ENCODE assay signal across 1 cellular context in genomic region chr17:32518856-32519768, GRCh38.
TF ChIP-seq lines count a peak whose summit lies in the region.

No MANE protein-coding gene starts in this region.

TF ChIP-seq in GM23338, 12 proteins besides CTCF, POLR2A, EP300 and RAD21 (continued from another document):
- TF ChIP-seq, protein P1, sequence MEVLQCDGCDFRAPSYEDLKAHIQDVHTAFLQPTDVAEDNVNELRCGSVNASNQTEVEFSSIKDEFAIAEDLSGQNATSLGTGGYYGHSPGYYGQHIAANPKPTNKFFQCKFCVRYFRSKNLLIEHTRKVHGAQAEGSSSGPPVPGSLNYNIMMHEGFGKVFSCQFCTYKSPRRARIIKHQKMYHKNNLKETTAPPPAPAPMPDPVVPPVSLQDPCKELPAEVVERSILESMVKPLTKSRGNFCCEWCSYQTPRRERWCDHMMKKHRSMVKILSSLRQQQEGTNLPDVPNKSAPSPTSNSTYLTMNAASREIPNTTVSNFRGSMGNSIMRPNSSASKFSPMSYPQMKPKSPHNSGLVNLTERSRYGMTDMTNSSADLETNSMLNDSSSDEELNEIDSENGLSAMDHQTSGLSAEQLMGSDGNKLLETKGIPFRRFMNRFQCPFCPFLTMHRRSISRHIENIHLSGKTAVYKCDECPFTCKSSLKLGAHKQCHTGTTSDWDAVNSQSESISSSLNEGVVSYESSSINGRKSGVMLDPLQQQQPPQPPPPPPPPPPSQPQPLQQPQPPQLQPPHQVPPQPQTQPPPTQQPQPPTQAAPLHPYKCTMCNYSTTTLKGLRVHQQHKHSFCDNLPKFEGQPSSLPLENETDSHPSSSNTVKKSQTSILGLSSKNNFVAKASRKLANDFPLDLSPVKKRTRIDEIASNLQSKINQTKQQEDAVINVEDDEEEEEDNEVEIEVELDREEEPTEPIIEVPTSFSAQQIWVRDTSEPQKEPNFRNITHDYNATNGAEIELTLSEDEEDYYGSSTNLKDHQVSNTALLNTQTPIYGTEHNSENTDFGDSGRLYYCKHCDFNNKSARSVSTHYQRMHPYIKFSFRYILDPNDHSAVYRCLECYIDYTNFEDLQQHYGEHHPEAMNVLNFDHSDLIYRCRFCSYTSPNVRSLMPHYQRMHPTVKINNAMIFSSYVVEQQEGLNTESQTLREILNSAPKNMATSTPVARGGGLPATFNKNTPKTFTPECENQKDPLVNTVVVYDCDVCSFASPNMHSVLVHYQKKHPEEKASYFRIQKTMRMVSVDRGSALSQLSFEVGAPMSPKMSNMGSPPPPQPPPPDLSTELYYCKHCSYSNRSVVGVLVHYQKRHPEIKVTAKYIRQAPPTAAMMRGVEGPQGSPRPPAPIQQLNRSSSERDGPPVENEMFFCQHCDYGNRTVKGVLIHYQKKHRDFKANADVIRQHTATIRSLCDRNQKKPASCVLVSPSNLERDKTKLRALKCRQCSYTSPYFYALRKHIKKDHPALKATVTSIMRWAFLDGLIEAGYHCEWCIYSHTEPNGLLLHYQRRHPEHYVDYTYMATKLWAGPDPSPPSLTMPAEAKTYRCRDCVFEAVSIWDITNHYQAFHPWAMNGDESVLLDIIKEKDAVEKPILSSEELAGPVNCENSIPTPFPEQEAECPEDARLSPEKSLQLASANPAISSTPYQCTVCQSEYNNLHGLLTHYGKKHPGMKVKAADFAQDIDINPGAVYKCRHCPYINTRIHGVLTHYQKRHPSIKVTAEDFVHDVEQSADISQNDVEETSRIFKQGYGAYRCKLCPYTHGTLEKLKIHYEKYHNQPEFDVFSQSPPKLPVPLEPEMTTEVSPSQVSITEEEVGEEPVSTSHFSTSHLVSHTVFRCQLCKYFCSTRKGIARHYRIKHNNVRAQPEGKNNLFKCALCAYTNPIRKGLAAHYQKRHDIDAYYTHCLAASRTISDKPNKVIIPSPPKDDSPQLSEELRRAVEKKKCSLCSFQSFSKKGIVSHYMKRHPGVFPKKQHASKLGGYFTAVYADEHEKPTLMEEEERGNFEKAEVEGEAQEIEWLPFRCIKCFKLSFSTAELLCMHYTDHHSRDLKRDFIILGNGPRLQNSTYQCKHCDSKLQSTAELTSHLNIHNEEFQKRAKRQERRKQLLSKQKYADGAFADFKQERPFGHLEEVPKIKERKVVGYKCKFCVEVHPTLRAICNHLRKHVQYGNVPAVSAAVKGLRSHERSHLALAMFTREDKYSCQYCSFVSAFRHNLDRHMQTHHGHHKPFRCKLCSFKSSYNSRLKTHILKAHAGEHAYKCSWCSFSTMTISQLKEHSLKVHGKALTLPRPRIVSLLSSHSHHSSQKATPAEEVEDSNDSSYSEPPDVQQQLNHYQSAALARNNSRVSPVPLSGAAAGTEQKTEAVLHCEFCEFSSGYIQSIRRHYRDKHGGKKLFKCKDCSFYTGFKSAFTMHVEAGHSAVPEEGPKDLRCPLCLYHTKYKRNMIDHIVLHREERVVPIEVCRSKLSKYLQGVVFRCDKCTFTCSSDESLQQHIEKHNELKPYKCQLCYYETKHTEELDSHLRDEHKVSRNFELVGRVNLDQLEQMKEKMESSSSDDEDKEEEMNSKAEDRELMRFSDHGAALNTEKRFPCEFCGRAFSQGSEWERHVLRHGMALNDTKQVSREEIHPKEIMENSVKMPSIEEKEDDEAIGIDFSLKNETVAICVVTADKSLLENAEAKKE (CRISPR knock-in tag; IDR thresholded peaks at IDR 0.05), result no peak
- no peak for TF ChIP-seq EZH2phosphoT487 (IDR thresholded peaks at IDR 0.05; ENCODE audit: unreplicated experiment)
- no peak for TF ChIP-seq JUNB (IDR thresholded peaks at IDR 0.05; ENCODE audit: unreplicated experiment)
- no peak for TF ChIP-seq STAT1 (IDR thresholded peaks at IDR 0.05; ENCODE audit: unreplicated experiment)
- no peak for TF ChIP-seq NANOG (IDR thresholded peaks at IDR 0.05; ENCODE audit: borderline replicate concordance)
- TF ChIP-seq POLR2AphosphoS5 (IDR thresholded peaks at IDR 0.05; ENCODE audit: low read depth), result no peak
- TF ChIP-seq ZNF331 (CRISPR knock-in tag; IDR thresholded peaks at IDR 0.05; ENCODE audit: low read depth), result no peak
